Comparison of ENCODE assay signal across 21 cellular contexts in genomic region chr16:79784007-79784406, GRCh38.
"Had no signal": no experiment of that assay in that cellular context is flagged by ENCODE, and none has a peak within 500 bp of the region (broad histone marks: within the 10 kb centered on the region; RNA-seq: fewer than 3 reads in every experiment).

No MANE protein-coding gene starts in this region.

- H3K9me3 Mint-ChIP-seq: naive thymus-derived CD8-positive, alpha-beta T cell had no signal

- DNase-seq: cerebellar nuclear complex; dermis blood vessel endothelial cell; erythroblast; gastrocnemius medialis; glutamatergic neuron; left colon; left ventricle myocardium superior; mesendoderm; naive thymus-derived CD8-positive, alpha-beta T cell; psoas muscle; retina; right lobe of liver; stimulated activated naive CD4-positive, alpha-beta T cell; stomach; substantia nigra; trophoblast cell had no signal

- ATAC-seq: gastrocnemius medialis; left colon; left ventricle myocardium superior; naive thymus-derived CD8-positive, alpha-beta T cell; psoas muscle; right lobe of liver had no signal

- H3K27ac ChIP-seq: gastrocnemius medialis, neutrophil, psoas muscle, right lobe of liver, thoracic aorta had no signal

- H3K4me3 Mint-ChIP-seq: naive thymus-derived CD8-positive, alpha-beta T cell had no signal

- FAIRE-seq: colon, endothelial cell of umbilical vein had no signal

- H3K36me3 ChIP-seq: gastrocnemius medialis, neutrophil, right lobe of liver, stomach, thoracic aorta had no signal

- H3K9me3 ChIP-seq: gastrocnemius medialis, neutrophil, psoas muscle, right lobe of liver, stomach, thoracic aorta had no signal

- H3K27me3 ChIP-seq: gastrocnemius medialis, neutrophil, right lobe of liver, stomach had no signal

- H3K4me1 ChIP-seq: gastrocnemius medialis, psoas muscle, right lobe of liver, stomach had no signal

- H3K4me3 ChIP-seq: gastrocnemius medialis, lung, psoas muscle, right lobe of liver, stomach, thoracic aorta had no signal

- H3K36me3 Mint-ChIP-seq: naive thymus-derived CD8-positive, alpha-beta T cell had no signal

- H3K27ac Mint-ChIP-seq: naive thymus-derived CD8-positive, alpha-beta T cell had no signal

- H3K4me1 Mint-ChIP-seq: naive thymus-derived CD8-positive, alpha-beta T cell had no signal
